In genomic region chr20:53124075-53124532, GRCh38 we compare ENCODE assay signal across 2 cellular contexts.
TF ChIP-seq lines count a peak whose summit lies in the region.

No MANE protein-coding gene starts in this region.

TF ChIP-seq in SK-N-SH, 30 proteins besides CTCF, POLR2A, EP300 and RAD21 (continued from another document):
- TF ChIP-seq CHD2 (IDR thresholded peaks at IDR 0.05; ENCODE audit: low read length, partially characterized antibody) (no peak), JUND (IDR thresholded peaks at IDR 0.05) (no peak), EZH2phosphoT487 (IDR thresholded peaks at IDR 0.05; ENCODE audit: borderline replicate concordance, low read depth) (no peak), MAX (IDR thresholded peaks at IDR 0.05; ENCODE audit: low read depth) (no peak), MXI1 (IDR thresholded peaks at IDR 0.05; ENCODE audit: low read depth, low read length) (no peak), YY1 (IDR thresholded peaks at IDR 0.05; ENCODE audit: low read depth) (no peak), MEF2A (IDR thresholded peaks at IDR 0.05; ENCODE audit: borderline replicate concordance, low read depth) (no peak), TAF1 (IDR thresholded peaks at IDR 0.05; ENCODE audit: borderline replicate concordance, low read depth, low read length) (no peak), REST (IDR thresholded peaks at IDR 0.05; ENCODE audit: low read depth, low read length) (no peak), PBX3 (IDR thresholded peaks at IDR 0.05) (no peak), RXRA (IDR thresholded peaks at IDR 0.05; ENCODE audit: borderline replicate concordance, low read depth) (no peak), GABPA (IDR thresholded peaks at IDR 0.05; ENCODE audit: low read depth) (no peak)

TF ChIP-seq in SK-N-SH treated with all-trans-retinoic acid at 6 μM for 48 hours, 23 proteins besides CTCF, POLR2A, EP300 and RAD21 (continued from another document):
- TF ChIP-seq POU6F1 (CRISPR knock-in tag; IDR thresholded peaks at IDR 0.05; ENCODE audit: borderline replicate concordance, low read depth) (no peak), ISL1 (CRISPR knock-in tag; IDR thresholded peaks at IDR 0.05) (no peak)
TF ChIP-seq in SK-N-SH treated with all-trans-retinoic acid at 6 μM for 48 hours: peak in this region for 0.
